ENCODE assay signal across 1 cellular context in the genomic region with DNA sequence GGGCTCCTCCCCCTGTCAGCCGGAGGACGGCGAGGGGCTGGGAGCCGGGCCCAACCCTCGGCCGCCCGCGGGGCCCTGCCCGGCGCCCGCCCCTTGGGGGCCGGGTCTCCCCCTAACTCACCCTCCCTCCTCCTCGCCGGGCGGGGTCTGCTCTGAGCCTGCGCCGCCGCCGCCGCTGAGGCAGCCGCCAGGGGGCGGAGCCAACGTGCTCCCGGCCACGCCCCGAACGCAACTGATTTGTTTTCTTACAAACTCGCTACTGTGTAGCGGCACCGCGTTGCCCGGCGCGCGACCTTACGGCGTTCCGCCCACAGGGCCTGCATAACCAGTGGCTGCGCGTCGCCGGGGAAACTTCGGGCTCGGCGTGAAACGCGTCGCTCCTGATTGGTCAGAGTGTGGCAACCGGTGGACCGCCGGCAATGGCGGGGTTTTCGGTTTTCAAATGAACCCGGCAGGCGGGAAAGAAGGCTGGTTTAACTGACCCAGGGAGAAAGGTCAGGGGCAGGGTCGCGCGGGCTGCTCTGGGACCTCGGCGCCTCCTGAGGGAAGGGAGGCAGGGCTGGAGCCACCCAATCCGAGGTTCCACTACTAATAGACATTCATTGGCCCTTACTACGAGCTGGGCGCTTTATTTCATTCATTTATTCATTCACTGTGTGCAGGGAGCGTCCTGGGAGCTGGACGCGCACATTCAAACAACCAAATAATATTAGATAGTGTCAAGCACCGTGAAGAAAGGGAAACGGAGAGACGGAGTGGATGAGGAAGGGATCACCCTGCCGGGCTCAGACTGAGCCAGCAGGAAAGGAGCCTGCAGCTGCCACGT.
TF ChIP-seq lines count a peak whose summit lies in the region.

A gene (minus strand): TSS at position 154 of the 826 bp plus-strand sequence. CDS start 326 bp downstream, outside the sequence.

TF ChIP-seq in K562, 482 proteins besides CTCF, POLR2A, EP300 and RAD21 (continued from another document and continues in another):
- TF ChIP-seq, protein P1, sequence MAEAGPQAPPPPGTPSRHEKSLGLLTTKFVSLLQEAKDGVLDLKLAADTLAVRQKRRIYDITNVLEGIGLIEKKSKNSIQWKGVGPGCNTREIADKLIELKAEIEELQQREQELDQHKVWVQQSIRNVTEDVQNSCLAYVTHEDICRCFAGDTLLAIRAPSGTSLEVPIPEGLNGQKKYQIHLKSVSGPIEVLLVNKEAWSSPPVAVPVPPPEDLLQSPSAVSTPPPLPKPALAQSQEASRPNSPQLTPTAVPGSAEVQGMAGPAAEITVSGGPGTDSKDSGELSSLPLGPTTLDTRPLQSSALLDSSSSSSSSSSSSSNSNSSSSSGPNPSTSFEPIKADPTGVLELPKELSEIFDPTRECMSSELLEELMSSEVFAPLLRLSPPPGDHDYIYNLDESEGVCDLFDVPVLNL (CRISPR knock-in tag; IDR thresholded peaks at IDR 0.05; ENCODE audit: low read depth) = peak; percentile 98
- TF ChIP-seq ZNF384 (IDR thresholded peaks at IDR 0.05; ENCODE audit: low read depth, low read length) (no peak), EGR1 (conservative IDR thresholded peaks at IDR 0.05) (peak; percentile 86), KLF1 (tag; IDR thresholded peaks at IDR 0.05) (no peak), RFX1 (IDR thresholded peaks at IDR 0.05) (peak; percentile 89), FOS (IDR thresholded peaks at IDR 0.05; ENCODE audit: extremely low read depth, insufficient read length) (peak; percentile 87), BRD4 (IDR thresholded peaks at IDR 0.05) (peak; percentile 72; the same call in 1 of the 2 replicates), MYC (IDR thresholded peaks at IDR 0.05; ENCODE audit: low read depth, low read length) (peak; percentile 94; the same call in 1 of the 2 replicates), MYC (CRISPR knock-in tag; IDR thresholded peaks at IDR 0.05; ENCODE audit: borderline replicate concordance, low read depth) (peak; percentile 88), HNRNPK (IDR thresholded peaks at IDR 0.05; ENCODE audit: low read depth, low read length, poor library complexity, severe bottlenecking) (no peak), TEAD4 (IDR thresholded peaks at IDR 0.05; ENCODE audit: low read length) (no peak; the same call in 1 of the 2 replicates), TEAD4 (CRISPR knock-in tag; IDR thresholded peaks at IDR 0.05; ENCODE audit: borderline replicate concordance) (no peak), RBM25 (IDR thresholded peaks at IDR 0.05; ENCODE audit: low read depth, low read length, severe bottlenecking) (peak; percentile 80), ZNF561 (CRISPR knock-in tag; conservative IDR thresholded peaks at IDR 0.05) (no peak), ZNF354B (CRISPR knock-in tag; IDR thresholded peaks at IDR 0.05) (no peak), ZNF431 (CRISPR knock-in tag; IDR thresholded peaks at IDR 0.05) (no peak; the same call in 1 of the 2 replicates), HDGF (IDR thresholded peaks at IDR 0.05) (no peak), NFXL1 (CRISPR knock-in tag; IDR thresholded peaks at IDR 0.05) (no peak), ZBTB7A (IDR thresholded peaks at IDR 0.05; ENCODE audit: borderline replicate concordance, control insufficient read depth, low read depth, low read length) (peak; percentile 49), E2F3 (CRISPR knock-in tag; IDR thresholded peaks at IDR 0.05) (peak; percentile 97)
- TF ChIP-seq, protein P2, sequence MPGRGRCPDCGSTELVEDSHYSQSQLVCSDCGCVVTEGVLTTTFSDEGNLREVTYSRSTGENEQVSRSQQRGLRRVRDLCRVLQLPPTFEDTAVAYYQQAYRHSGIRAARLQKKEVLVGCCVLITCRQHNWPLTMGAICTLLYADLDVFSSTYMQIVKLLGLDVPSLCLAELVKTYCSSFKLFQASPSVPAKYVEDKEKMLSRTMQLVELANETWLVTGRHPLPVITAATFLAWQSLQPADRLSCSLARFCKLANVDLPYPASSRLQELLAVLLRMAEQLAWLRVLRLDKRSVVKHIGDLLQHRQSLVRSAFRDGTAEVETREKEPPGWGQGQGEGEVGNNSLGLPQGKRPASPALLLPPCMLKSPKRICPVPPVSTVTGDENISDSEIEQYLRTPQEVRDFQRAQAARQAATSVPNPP (IDR thresholded peaks at IDR 0.05; ENCODE audit: borderline replicate concordance, insufficient read depth, insufficient read length) = no peak
- TF ChIP-seq, protein P3, sequence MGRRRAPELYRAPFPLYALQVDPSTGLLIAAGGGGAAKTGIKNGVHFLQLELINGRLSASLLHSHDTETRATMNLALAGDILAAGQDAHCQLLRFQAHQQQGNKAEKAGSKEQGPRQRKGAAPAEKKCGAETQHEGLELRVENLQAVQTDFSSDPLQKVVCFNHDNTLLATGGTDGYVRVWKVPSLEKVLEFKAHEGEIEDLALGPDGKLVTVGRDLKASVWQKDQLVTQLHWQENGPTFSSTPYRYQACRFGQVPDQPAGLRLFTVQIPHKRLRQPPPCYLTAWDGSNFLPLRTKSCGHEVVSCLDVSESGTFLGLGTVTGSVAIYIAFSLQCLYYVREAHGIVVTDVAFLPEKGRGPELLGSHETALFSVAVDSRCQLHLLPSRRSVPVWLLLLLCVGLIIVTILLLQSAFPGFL (CRISPR knock-in tag; IDR thresholded peaks at IDR 0.05) = no peak
- TF ChIP-seq, protein P4, sequence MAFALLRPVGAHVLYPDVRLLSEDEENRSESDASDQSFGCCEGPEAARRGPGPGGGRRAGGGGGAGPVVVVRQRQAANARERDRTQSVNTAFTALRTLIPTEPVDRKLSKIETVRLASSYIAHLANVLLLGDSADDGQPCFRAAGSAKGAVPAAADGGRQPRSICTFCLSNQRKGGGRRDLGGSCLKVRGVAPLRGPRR (CRISPR knock-in tag; IDR thresholded peaks at IDR 0.05) = no peak
- TF ChIP-seq, protein P5, sequence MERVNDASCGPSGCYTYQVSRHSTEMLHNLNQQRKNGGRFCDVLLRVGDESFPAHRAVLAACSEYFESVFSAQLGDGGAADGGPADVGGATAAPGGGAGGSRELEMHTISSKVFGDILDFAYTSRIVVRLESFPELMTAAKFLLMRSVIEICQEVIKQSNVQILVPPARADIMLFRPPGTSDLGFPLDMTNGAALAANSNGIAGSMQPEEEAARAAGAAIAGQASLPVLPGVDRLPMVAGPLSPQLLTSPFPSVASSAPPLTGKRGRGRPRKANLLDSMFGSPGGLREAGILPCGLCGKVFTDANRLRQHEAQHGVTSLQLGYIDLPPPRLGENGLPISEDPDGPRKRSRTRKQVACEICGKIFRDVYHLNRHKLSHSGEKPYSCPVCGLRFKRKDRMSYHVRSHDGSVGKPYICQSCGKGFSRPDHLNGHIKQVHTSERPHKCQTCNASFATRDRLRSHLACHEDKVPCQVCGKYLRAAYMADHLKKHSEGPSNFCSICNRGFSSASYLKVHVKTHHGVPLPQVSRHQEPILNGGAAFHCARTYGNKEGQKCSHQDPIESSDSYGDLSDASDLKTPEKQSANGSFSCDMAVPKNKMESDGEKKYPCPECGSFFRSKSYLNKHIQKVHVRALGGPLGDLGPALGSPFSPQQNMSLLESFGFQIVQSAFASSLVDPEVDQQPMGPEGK (CRISPR knock-in tag; IDR thresholded peaks at IDR 0.05; ENCODE audit: borderline replicate concordance) = no peak
- TF ChIP-seq, protein P6, sequence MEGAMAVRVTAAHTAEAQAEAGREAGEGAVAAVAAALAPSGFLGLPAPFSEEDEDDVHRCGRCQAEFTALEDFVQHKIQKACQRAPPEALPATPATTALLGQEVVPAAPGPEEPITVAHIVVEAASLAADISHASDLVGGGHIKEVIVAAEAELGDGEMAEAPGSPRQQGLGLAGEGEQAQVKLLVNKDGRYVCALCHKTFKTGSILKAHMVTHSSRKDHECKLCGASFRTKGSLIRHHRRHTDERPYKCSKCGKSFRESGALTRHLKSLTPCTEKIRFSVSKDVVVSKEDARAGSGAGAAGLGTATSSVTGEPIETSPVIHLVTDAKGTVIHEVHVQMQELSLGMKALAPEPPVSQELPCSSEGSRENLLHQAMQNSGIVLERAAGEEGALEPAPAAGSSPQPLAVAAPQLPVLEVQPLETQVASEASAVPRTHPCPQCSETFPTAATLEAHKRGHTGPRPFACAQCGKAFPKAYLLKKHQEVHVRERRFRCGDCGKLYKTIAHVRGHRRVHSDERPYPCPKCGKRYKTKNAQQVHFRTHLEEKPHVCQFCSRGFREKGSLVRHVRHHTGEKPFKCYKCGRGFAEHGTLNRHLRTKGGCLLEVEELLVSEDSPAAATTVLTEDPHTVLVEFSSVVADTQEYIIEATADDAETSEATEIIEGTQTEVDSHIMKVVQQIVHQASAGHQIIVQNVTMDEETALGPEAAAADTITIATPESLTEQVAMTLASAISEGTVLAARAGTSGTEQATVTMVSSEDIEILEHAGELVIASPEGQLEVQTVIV (CRISPR knock-in tag; IDR thresholded peaks at IDR 0.05; ENCODE audit: borderline replicate concordance) = no peak
- TF ChIP-seq, protein P7, sequence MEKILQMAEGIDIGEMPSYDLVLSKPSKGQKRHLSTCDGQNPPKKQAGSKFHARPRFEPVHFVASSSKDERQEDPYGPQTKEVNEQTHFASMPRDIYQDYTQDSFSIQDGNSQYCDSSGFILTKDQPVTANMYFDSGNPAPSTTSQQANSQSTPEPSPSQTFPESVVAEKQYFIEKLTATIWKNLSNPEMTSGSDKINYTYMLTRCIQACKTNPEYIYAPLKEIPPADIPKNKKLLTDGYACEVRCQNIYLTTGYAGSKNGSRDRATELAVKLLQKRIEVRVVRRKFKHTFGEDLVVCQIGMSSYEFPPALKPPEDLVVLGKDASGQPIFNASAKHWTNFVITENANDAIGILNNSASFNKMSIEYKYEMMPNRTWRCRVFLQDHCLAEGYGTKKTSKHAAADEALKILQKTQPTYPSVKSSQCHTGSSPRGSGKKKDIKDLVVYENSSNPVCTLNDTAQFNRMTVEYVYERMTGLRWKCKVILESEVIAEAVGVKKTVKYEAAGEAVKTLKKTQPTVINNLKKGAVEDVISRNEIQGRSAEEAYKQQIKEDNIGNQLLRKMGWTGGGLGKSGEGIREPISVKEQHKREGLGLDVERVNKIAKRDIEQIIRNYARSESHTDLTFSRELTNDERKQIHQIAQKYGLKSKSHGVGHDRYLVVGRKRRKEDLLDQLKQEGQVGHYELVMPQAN (IDR thresholded peaks at IDR 0.05; ENCODE audit: borderline replicate concordance) = peak; percentile 95; the same call in 1 of the 2 replicates
- TF ChIP-seq, protein P8, sequence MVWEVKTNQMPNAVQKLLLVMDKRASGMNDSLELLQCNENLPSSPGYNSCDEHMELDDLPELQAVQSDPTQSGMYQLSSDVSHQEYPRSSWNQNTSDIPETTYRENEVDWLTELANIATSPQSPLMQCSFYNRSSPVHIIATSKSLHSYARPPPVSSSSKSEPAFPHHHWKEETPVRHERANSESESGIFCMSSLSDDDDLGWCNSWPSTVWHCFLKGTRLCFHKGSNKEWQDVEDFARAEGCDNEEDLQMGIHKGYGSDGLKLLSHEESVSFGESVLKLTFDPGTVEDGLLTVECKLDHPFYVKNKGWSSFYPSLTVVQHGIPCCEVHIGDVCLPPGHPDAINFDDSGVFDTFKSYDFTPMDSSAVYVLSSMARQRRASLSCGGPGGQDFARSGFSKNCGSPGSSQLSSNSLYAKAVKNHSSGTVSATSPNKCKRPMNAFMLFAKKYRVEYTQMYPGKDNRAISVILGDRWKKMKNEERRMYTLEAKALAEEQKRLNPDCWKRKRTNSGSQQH (CRISPR knock-in tag; IDR thresholded peaks at IDR 0.05) = peak; percentile 98
- TF ChIP-seq, protein P9, sequence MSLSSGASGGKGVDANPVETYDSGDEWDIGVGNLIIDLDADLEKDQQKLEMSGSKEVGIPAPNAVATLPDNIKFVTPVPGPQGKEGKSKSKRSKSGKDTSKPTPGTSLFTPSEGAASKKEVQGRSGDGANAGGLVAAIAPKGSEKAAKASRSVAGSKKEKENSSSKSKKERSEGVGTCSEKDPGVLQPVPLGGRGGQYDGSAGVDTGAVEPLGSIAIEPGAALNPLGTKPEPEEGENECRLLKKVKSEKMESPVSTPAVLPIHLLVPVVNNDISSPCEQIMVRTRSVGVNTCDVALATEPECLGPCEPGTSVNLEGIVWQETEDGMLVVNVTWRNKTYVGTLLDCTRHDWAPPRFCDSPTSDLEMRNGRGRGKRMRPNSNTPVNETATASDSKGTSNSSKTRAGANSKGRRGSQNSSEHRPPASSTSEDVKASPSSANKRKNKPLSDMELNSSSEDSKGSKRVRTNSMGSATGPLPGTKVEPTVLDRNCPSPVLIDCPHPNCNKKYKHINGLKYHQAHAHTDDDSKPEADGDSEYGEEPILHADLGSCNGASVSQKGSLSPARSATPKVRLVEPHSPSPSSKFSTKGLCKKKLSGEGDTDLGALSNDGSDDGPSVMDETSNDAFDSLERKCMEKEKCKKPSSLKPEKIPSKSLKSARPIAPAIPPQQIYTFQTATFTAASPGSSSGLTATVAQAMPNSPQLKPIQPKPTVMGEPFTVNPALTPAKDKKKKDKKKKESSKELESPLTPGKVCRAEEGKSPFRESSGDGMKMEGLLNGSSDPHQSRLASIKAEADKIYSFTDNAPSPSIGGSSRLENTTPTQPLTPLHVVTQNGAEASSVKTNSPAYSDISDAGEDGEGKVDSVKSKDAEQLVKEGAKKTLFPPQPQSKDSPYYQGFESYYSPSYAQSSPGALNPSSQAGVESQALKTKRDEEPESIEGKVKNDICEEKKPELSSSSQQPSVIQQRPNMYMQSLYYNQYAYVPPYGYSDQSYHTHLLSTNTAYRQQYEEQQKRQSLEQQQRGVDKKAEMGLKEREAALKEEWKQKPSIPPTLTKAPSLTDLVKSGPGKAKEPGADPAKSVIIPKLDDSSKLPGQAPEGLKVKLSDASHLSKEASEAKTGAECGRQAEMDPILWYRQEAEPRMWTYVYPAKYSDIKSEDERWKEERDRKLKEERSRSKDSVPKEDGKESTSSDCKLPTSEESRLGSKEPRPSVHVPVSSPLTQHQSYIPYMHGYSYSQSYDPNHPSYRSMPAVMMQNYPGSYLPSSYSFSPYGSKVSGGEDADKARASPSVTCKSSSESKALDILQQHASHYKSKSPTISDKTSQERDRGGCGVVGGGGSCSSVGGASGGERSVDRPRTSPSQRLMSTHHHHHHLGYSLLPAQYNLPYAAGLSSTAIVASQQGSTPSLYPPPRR (CRISPR knock-in tag; IDR thresholded peaks at IDR 0.05; ENCODE audit: borderline replicate concordance) = no peak
- TF ChIP-seq, protein P10, sequence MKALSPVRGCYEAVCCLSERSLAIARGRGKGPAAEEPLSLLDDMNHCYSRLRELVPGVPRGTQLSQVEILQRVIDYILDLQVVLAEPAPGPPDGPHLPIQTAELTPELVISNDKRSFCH (CRISPR knock-in tag; IDR thresholded peaks at IDR 0.05) = peak; percentile 30; the same call in 1 of the 2 replicates
- TF ChIP-seq, protein P10 (tag; IDR thresholded peaks at IDR 0.05) = peak; percentile 92
- TF ChIP-seq, protein P11, sequence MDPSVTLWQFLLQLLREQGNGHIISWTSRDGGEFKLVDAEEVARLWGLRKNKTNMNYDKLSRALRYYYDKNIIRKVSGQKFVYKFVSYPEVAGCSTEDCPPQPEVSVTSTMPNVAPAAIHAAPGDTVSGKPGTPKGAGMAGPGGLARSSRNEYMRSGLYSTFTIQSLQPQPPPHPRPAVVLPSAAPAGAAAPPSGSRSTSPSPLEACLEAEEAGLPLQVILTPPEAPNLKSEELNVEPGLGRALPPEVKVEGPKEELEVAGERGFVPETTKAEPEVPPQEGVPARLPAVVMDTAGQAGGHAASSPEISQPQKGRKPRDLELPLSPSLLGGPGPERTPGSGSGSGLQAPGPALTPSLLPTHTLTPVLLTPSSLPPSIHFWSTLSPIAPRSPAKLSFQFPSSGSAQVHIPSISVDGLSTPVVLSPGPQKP (CRISPR knock-in tag; IDR thresholded peaks at IDR 0.05) = no peak
